Comparison of ENCODE assay signal across 8 cellular contexts in the genomic region with DNA sequence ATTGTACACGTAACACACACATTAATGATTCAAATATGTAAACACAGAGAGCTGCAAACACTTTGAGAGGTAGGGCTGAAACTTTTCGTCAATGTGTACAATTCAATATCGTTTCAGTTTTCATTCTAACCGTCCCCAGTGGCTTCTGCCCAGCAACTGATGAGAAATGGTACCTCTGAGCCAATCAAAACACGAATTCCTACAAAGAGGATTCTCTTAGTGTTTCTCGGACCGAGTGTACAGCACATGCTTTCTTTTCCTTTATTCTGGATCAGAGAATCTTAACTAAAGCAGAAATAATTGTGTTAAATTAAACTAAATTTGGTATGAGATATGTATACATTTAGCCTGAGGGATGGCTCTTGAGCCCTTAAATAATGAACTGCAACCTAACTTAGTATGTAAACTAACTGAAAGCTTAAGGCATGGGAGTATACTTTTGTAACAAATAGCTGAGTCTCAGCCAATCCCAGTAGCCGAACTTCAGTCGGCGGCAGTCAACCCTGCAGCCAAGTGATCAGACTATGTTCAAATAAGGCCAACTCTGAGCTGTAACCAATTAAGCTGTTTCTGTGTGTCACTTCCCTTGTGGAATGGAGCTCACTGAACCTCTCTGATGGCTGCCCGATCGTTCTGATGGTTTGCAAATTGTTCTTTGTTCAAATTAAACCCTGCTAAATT. TPM values are rescaled to one million over a fixed set of nuclear protein-coding genes. Genes with fewer than 3 reads are reported as not detected.
DNase-seq lines count a peak whose midpoint lies in the region; ATAC-seq and TF ChIP-seq lines count a peak whose summit lies in the region.

No MANE protein-coding gene starts in this region.

- ATAC-seq in GM21717 (IDR thresholded peaks at IDR 0.05; ENCODE audit: unreplicated experiment) (peak; percentile 91), foreskin keratinocyte (peak; percentile 92)

- H3K27ac ChIP-seq in foreskin keratinocyte = peak overlapping the region; percentile 92
- H3K27ac ChIP-seq in neutrophil = peak overlapping the region; percentile 97
- peak overlapping the region; percentile 10 for H3K27ac ChIP-seq in substantia nigra (ENCODE audit: low read depth, low read length, poor library complexity, severe bottlenecking)

- DNase-seq in DMS53 (lab: John Stamatoyannopoulos, UW) = peak; percentile 93
- peak; percentile 99 for DNase-seq in KG1 (lab: John Stamatoyannopoulos, UW)
- peak; percentile 79 to 84 for DNase-seq in SHP77 (lab: John Stamatoyannopoulos, UW)
- DNase-seq in activated gamma-delta T cell (lab: John Stamatoyannopoulos, UW) = peak; percentile 13
- DNase-seq in foreskin keratinocyte = peak; percentile 92 to 94
- DNase-seq in substantia nigra (lab: John Stamatoyannopoulos, UW) = peak in 38 of 49 donors; percentile 1 to 70 (median 30)

- H3K27me3 ChIP-seq in foreskin keratinocyte (no peaks in the 10 kb centered on the region), neutrophil (no peaks in the 10 kb centered on the region)

- peak overlapping the region; percentile 56 to 76 for H3K4me3 ChIP-seq in neutrophil (ENCODE audit: low read depth in 1 of 2, low read length in 1 of 2)

- H3K4me1 ChIP-seq in foreskin keratinocyte (no peaks in the 10 kb centered on the region), neutrophil (ENCODE audit: control insufficient read depth in 1 of 2, insufficient read depth in 1 of 2, low read depth in 1 of 2, low read length in 1 of 2) (peaks cover 62 to 63% of the 10 kb centered on the region in 2 experiments)

- peaks cover 20% of the 10 kb centered on the region for H3K36me3 ChIP-seq in neutrophil

- H3K9me3 ChIP-seq in neutrophil = no peaks in the 10 kb centered on the region

- no peak for TF ChIP-seq CTCF in foreskin keratinocyte (conservative IDR thresholded peaks at IDR 0.05)
- peak; percentile 6 for TF ChIP-seq CTCF in neutrophil (IDR thresholded peaks at IDR 0.05)

RNA-seq across cellular contexts. Expression of a gene that starts 16.1 kb away (rescaled TPM):
- total RNA-seq in foreskin keratinocyte = 9.9 and 10.0 TPM in 2 replicates
- polyA plus RNA-seq in foreskin keratinocyte = 5.9 and 6.4 TPM in 2 replicates

RNA-seq across cellular contexts. Expression of a gene that starts 26.2 kb away (rescaled TPM):
- not detected in 2 replicates for total RNA-seq in foreskin keratinocyte
- not detected in 2 replicates for polyA plus RNA-seq in foreskin keratinocyte

RNA-seq across cellular contexts. Expression of a gene that starts 33.6 kb away (rescaled TPM):
- 5.0 and 5.1 TPM in 2 replicates for total RNA-seq in foreskin keratinocyte
- polyA plus RNA-seq in foreskin keratinocyte = 2.6 and 2.7 TPM in 2 replicates

Comparison
In these comparisons a context has a peak if more than half of its experiments do, and no peak if none do; other contexts are left out.
1. Peak in every context shown above with its lines: DNase-seq, ATAC-seq, H3K4me3 ChIP-seq and H3K27ac ChIP-seq.
2. DNase-seq: peak in every context shown above with its lines; median percentile 99 in KG1; 93 in DMS53; 93 in foreskin keratinocyte; 82 in SHP77; 30 in substantia nigra; 13 in activated gamma-delta T cell.
3. H3K27ac ChIP-seq: peak in every context shown above with its lines; median percentile 97 in neutrophil; 92 in foreskin keratinocyte; 10 in substantia nigra.